ENCODE assay signal across 24 cellular contexts in the genomic region with DNA sequence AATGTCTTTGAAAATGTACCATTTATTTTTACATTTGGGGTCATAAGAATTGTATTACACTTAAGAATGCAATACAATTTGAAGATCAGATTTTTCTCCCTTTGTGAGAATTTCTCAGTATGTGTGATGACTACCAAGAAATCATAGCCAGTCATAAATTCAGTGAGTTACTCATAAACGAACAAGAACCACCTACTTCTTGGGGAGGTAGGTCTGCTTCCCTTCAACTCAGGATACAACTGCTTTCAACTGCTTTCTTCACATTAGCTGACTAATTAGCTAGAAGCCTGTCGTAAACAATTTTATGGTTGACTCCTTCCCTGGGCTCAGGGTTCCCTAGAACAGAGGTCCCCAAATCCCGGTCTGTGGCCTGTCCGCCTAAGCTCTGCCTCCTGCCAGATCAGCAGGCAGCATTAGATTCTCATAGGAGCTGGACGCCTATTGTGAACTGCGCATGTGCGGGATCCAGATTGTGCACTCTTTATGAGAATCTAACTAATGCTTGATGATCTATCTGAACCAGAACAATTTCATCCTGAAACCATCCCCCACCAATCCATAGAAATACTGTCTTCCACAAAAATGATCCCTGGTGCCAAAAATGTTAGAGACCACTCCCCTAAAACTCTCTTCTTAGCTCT. TPM values are rescaled to one million over a fixed set of nuclear protein-coding genes. Genes with fewer than 3 reads are reported as not detected.
"Had no signal": no experiment of that assay in that cellular context is flagged by ENCODE, and none has a peak within 500 bp of the region (broad histone marks: within the 10 kb centered on the region; RNA-seq: fewer than 3 reads in every experiment).

No MANE protein-coding gene starts in this region.

- H3K4me3 Mint-ChIP-seq: activated naive CD4-positive, alpha-beta T cell treated with anti-CD3 and anti-CD28 coated beads, Interleukin-2, amount 10 ng/mL, durations not matched to agents 7 days and 5 days; nephron progenitor cell; T-cell had no signal

- H3K4me3 ChIP-seq: skin epidermis, tibial nerve had no signal

- H3K9ac ChIP-seq: SK-N-SH had no signal

- H3K36me3 Mint-ChIP-seq: activated naive CD4-positive, alpha-beta T cell treated with anti-CD3 and anti-CD28 coated beads, Interleukin-2, amount 10 ng/mL, durations not matched to agents 7 days and 5 days; T-cell had no signal

- H3K9me3 ChIP-seq: SK-N-SH, tibial nerve had no signal

- H3K27me3 Mint-ChIP-seq: progenitor cell of endocrine pancreas had no signal

- H3K27me3 ChIP-seq: tibial nerve had no signal

- H3K27ac Mint-ChIP-seq: activated naive CD4-positive, alpha-beta T cell treated with anti-CD3 and anti-CD28 coated beads, Interleukin-2, amount 10 ng/mL, durations not matched to agents 7 days and 5 days; nephron progenitor cell; progenitor cell of endocrine pancreas; T-cell had no signal

- H3K27ac ChIP-seq: skin epidermis had no signal

- H3K4me2 ChIP-seq: SK-N-SH had no signal

- DNase-seq: activated CD4-positive, CD25-positive, alpha-beta regulatory T cell treated with anti-CD3 and anti-CD28 coated beads, Interleukin-2, amount 50 U/mL, for 72 hours; activated naive CD4-positive, alpha-beta T cell treated with anti-CD3 and anti-CD28 coated beads, Interleukin-2, amount 10 ng/mL, durations not matched to agents 7 days and 5 days; hypothalamus; mesendoderm; nephron progenitor cell; occipital lobe; right cardiac atrium; SK-N-SH; stimulated activated CD4-positive, alpha-beta T cell treated with anti-CD3 and anti-CD28 coated beads, Interleukin-4, amount 100 ng/mL, for 24 hours; stimulated activated naive CD4-positive, alpha-beta T cell treated with Interleukin-2 at 50 U/mL for 16 hours; substantia nigra; T-cell; T-helper 9 cell had no signal

- H3K9me3 Mint-ChIP-seq: activated naive CD4-positive, alpha-beta T cell treated with anti-CD3 and anti-CD28 coated beads, Interleukin-2, amount 10 ng/mL, durations not matched to agents 7 days and 5 days; nephron progenitor cell; T-cell had no signal

- FAIRE-seq: colon, endometrium had no signal

- ATAC-seq: esophagus mucosa, right cardiac atrium, T-cell had no signal

- H3K9me2 ChIP-seq: SK-N-SH had no signal

RNA-seq across cellular contexts. Expression of gene OR6S1, which starts 50.7 kb away (rescaled TPM):
- total RNA-seq: cardiac septum, esophagus mucosa, glomerular endothelial cell, kidney epithelial cell, liver, occipital lobe, progenitor cell of endocrine pancreas, right cardiac atrium, T-cell, tibial nerve had no signal
- polyA plus RNA-seq: adipose tissue, liver, right cardiac atrium, SK-N-SH had no signal

RNA-seq across cellular contexts. Expression of gene EDDM3A, which starts 53.5 kb away (rescaled TPM):
- total RNA-seq: cardiac septum, esophagus mucosa, glomerular endothelial cell, kidney epithelial cell, liver, occipital lobe, progenitor cell of endocrine pancreas, right cardiac atrium, T-cell, tibial nerve had no signal
- polyA plus RNA-seq: adipose tissue, liver, right cardiac atrium, SK-N-SH had no signal
